ENCODE assay signal across 9 cellular contexts in the genomic region with DNA sequence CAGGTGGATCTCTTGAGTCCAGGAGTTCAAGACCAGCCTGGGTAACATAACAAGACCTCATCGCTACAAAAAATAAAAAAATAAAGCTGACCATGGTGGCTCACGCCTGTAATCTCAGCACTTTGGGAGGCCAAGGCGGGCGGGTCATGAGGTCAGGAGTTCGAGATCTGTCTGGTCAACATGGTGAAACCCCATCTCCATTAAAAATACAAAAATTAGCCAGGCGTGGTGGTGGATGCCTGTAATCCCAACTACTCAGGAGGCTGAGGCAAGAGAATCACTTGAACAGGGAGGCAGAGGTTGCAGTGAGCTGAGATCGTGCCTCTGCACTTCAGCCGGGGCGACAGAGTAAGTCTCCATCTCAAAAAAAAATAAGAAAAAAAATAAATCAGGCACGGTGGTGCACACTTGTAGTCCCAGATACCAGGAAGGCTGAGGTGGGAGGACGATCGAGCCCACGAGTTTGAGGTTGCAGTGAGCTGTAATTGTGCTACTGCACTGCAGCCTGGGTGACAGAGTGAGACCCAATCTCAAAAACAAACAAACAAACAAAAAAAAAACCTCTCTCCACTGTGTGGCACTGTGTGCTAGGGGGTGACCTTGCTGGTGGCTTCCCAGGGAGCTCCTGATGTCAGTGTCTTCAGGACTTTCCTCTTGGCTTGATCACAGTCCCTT. TPM values are rescaled to one million over a fixed set of nuclear protein-coding genes. Genes with fewer than 3 reads are reported as not detected.
A peak's percentile ranks its signal among the peaks of the same experiment; 100 is the strongest.
DNase-seq lines count a peak whose midpoint lies in the region; FAIRE-seq and TF ChIP-seq lines count a peak whose summit lies in the region.
"Had no signal": no experiment of that assay in that cellular context is flagged by ENCODE, and none has a peak within 500 bp of the region (broad histone marks: within the 10 kb centered on the region; RNA-seq: fewer than 3 reads in every experiment).

No MANE protein-coding gene starts in this region.

- in situ Hi-C loops in Caki2 (cut with HindIII; ENCODE audit: low pct_unique_long_range_greater_than_20kb, low sequenced_read_pairs) (no loop called here), SK-MEL-5 (cut with HindIII; ENCODE audit: low pct_unique_long_range_greater_than_20kb, low sequenced_read_pairs) (no loop called here)

- FAIRE-seq in GM12891 (lab: Jason Lieb, UNC), result peak; percentile 56

- H3K27me3 ChIP-seq in stomach (no peaks in the 10 kb centered on the region), esophagus squamous epithelium (no peaks in the 10 kb centered on the region)

- no peak for TF ChIP-seq EP300 in stomach (IDR thresholded peaks at IDR 0.05)

- no peak for TF ChIP-seq POLR2A in GM12891 (IDR thresholded peaks at IDR 0.05; ENCODE audit: low read depth, low read length)
- TF ChIP-seq POLR2A in stomach (IDR thresholded peaks at IDR 0.05), result no peak
- TF ChIP-seq POLR2A in esophagus squamous epithelium (IDR thresholded peaks at IDR 0.05), result no peak

- no peaks in the 10 kb centered on the region for H3K9me3 Mint-ChIP-seq in immature natural killer cell

- H3K27me3 Mint-ChIP-seq in immature natural killer cell (ENCODE audit: low read depth in 3 of 3), result peaks cover 0 to 4% (median 2%) of the 10 kb centered on the region in 3 donors

- peak overlapping the region; percentile 31 to 85 (median 54) for H3K27ac Mint-ChIP-seq in immature natural killer cell

- intact Hi-C loops in stomach (cut with DNase I; ENCODE audit: low total_unique reads), result no loop called here
- intact Hi-C loops in esophagus squamous epithelium (cut with DNase I), result no loop called here

- peaks cover 11% of the 10 kb centered on the region in 2 donors for H3K4me1 Mint-ChIP-seq in immature natural killer cell

- 83 to 88% (median 88%) methylated on average over 13 of the region's 13 CpGs for WGBS in stomach, 5 donors
- WGBS in esophagus squamous epithelium, 2 donors, result 82 to 83% methylated on average over 13 of the region's 13 CpGs

- H3K4me3 ChIP-seq in stomach (no peak overlapping the region), esophagus squamous epithelium (no peak overlapping the region)

- H3K4me1 ChIP-seq in stomach (peaks cover 0 to 21% (median 7%) of the 10 kb centered on the region in 4 donors), esophagus squamous epithelium (no peaks in the 10 kb centered on the region)

- TF ChIP-seq CTCF in stomach (IDR thresholded peaks at IDR 0.05) (no peak), esophagus squamous epithelium (IDR thresholded peaks at IDR 0.05) (no peak)

- H3K9me3 ChIP-seq in stomach (no peaks in the 10 kb centered on the region), esophagus squamous epithelium (no peaks in the 10 kb centered on the region)

- H3K27ac ChIP-seq in stomach (no peak overlapping the region), esophagus squamous epithelium (no peak overlapping the region)

- no peak overlapping the region for H3K4me3 Mint-ChIP-seq in immature natural killer cell

- H3K36me3 ChIP-seq in stomach, result no peaks in the 10 kb centered on the region
- H3K36me3 ChIP-seq in esophagus squamous epithelium, result no peaks in the 10 kb centered on the region

- peak; percentile 22 for DNase-seq in Caki2 (ENCODE audit: low read depth)
- DNase-seq in GM12891 (ENCODE audit: insufficient read length, low spot score), result no peak
- peak; percentile 24 for DNase-seq in SK-MEL-5 (ENCODE audit: low read depth, low spot score)
- peak; percentile 42 to 55 (median 52) for DNase-seq in immature natural killer cell
- no peak for DNase-seq in stomach
- no peak for DNase-seq in ecto neural progenitor cell (ENCODE audit: low spot score)
- DNase-seq in esophagus squamous epithelium (lab: John Stamatoyannopoulos, UW), result no peak
- no peak for DNase-seq in NCI-H226
- DNase-seq: kidney glomerular epithelial cell had no signal

- no peaks in the 10 kb centered on the region for H3K36me3 Mint-ChIP-seq in immature natural killer cell

TF ChIP-seq in GM12891, 5 proteins besides CTCF, POLR2A, EP300 and RAD21:
- no peak for TF ChIP-seq POU2F2 (IDR thresholded peaks at IDR 0.05; ENCODE audit: low read depth, low read length)
- TF ChIP-seq PAX5 (IDR thresholded peaks at IDR 0.05; ENCODE audit: insufficient read depth, low read length, severe bottlenecking), result no peak
- no peak for TF ChIP-seq SPI1 (IDR thresholded peaks at IDR 0.05; ENCODE audit: low read depth, low read length)
- TF ChIP-seq POLR2AphosphoS5 (IDR thresholded peaks at IDR 0.05; ENCODE audit: low read depth, low read length), result no peak
- no peak for TF ChIP-seq TAF1 (IDR thresholded peaks at IDR 0.05; ENCODE audit: low read depth, low read length)

RNA-seq across cellular contexts. Expression of a gene that starts 19.8 kb away (rescaled TPM):
- total RNA-seq in Caki2 (2014; rRNA removed; shearing (Covaris generic); ENCODE audit: low replicate concordance), result 36.2 and 81.1 TPM in 2 replicates
- polyA plus RNA-seq in GM12891 (2012; ENCODE audit: low read depth, missing spikeins), result 28.5 TPM
- total RNA-seq in SK-MEL-5 (2014; rRNA removed; shearing (Covaris generic)), result 20.4 and 22.0 TPM in 2 replicates
- polyA plus RNA-seq in SK-MEL-5 (2015; cell fraction: cytosol; rRNA removed), result 93.1 and 100 TPM in 2 replicates
- polyA plus RNA-seq in SK-MEL-5 (2015; cell fraction: nucleus; rRNA removed), result 39.5 and 70.2 TPM in 2 replicates
- 1 to 10 TPM; 4.3 to 6.4 (median 5.8) TPM for polyA plus RNA-seq in immature natural killer cell
- 100 to 1,000 TPM in 3 of 5 donors, 10 to 100 TPM in 2; 21.5 to 290 (median 111) TPM for total RNA-seq in stomach
- polyA plus RNA-seq in stomach, result 100 to 1,000 TPM in 1 of 3 donors, 10 to 100 TPM in 2; 39.9 to 203 (median 68.2) TPM
- total RNA-seq in esophagus squamous epithelium, result 10 to 100 TPM; 45.7 to 86.9 (median 60.8) TPM

RNA-seq across cellular contexts. Expression of a gene that starts 29.5 kb away (rescaled TPM):
- not detected in 2 replicates for total RNA-seq in Caki2 (2014; rRNA removed; shearing (Covaris generic); ENCODE audit: low replicate concordance)
- 2.3 TPM for polyA plus RNA-seq in GM12891 (2012; ENCODE audit: low read depth, missing spikeins)
- total RNA-seq in SK-MEL-5 (2014; rRNA removed; shearing (Covaris generic)), result 0.34 TPM in 1 of 2 replicates, not detected in the other
- polyA plus RNA-seq in SK-MEL-5 (2015; cell fraction: cytosol; rRNA removed), result 0.20 TPM in 1 of 2 replicates, not detected in the other
- 2.5 and 4.5 TPM in 2 replicates for polyA plus RNA-seq in SK-MEL-5 (2015; cell fraction: nucleus; rRNA removed)
- polyA plus RNA-seq in immature natural killer cell (not detected), stomach (10 to 100 TPM in 1 of 3 donors, 1 to 10 TPM in 2; 4.4 to 15.9 (median 4.6) TPM)
- total RNA-seq in stomach (100 to 1,000 TPM in 1 of 5 donors, 1 to 10 TPM in 4; 1.8 to 178 (median 7.2) TPM), esophagus squamous epithelium (10 to 100 TPM; 13.4 to 41.2 (median 28.1) TPM)

RNA-seq across cellular contexts. Expression of a gene that starts 40.6 kb away (rescaled TPM):
- total RNA-seq in Caki2 (2014; rRNA removed; shearing (Covaris generic); ENCODE audit: low replicate concordance), result 0.41 and 2.3 TPM in 2 replicates
- 781 TPM for polyA plus RNA-seq in GM12891 (2012; ENCODE audit: low read depth, missing spikeins)
- total RNA-seq in SK-MEL-5 (2014; rRNA removed; shearing (Covaris generic)), result 0.08 TPM in 1 of 2 replicates, not detected in the other
- 0.52 and 0.84 TPM in 2 replicates for polyA plus RNA-seq in SK-MEL-5 (2015; cell fraction: cytosol; rRNA removed)
- polyA plus RNA-seq in SK-MEL-5 (2015; cell fraction: nucleus; rRNA removed), result not detected in 2 replicates
- polyA plus RNA-seq in immature natural killer cell (1,000 to 10,000 TPM; 1,282 to 1,713 (median 1,680) TPM), stomach (10 to 100 TPM; 34.2 to 42.5 (median 37.3) TPM)
- total RNA-seq in stomach (10 to 100 TPM; 13.0 to 30.3 (median 18.7) TPM), esophagus squamous epithelium (10 to 100 TPM in 3 of 4 donors, 1 to 10 TPM in 1; 9.5 to 29.1 (median 23.2) TPM)

RNA-seq across cellular contexts. Expression of a gene that starts 46.8 kb away (rescaled TPM):
- total RNA-seq in Caki2 (2014; rRNA removed; shearing (Covaris generic); ENCODE audit: low replicate concordance), result 6.3 and 10.5 TPM in 2 replicates
- 24.6 TPM for polyA plus RNA-seq in GM12891 (2012; ENCODE audit: low read depth, missing spikeins)
- total RNA-seq in SK-MEL-5 (2014; rRNA removed; shearing (Covaris generic)), result 1.7 and 1.9 TPM in 2 replicates
- 6.4 and 9.1 TPM in 2 replicates for polyA plus RNA-seq in SK-MEL-5 (2015; cell fraction: cytosol; rRNA removed)
- polyA plus RNA-seq in SK-MEL-5 (2015; cell fraction: nucleus; rRNA removed), result 2.0 and 5.6 TPM in 2 replicates
- polyA plus RNA-seq in immature natural killer cell, result 100 to 1,000 TPM; 248 to 354 (median 284) TPM
- 100 to 1,000 TPM in 1 of 5 donors, 10 to 100 TPM in 4; 13.9 to 116 (median 37.9) TPM for total RNA-seq in stomach
- 100 to 1,000 TPM; 103 to 162 (median 111) TPM for polyA plus RNA-seq in stomach
- 100 to 1,000 TPM in 1 of 4 donors, 10 to 100 TPM in 3; 26.4 to 131 (median 63.0) TPM for total RNA-seq in esophagus squamous epithelium

RNA-seq across cellular contexts. Expression of a gene that starts 50.7 kb away (rescaled TPM):
- 234 and 384 TPM in 2 replicates for total RNA-seq in Caki2 (2014; rRNA removed; shearing (Covaris generic); ENCODE audit: low replicate concordance)
- polyA plus RNA-seq in GM12891 (2012; ENCODE audit: low read depth, missing spikeins), result 203 TPM
- total RNA-seq in SK-MEL-5 (2014; rRNA removed; shearing (Covaris generic)), result 24.0 and 30.6 TPM in 2 replicates
- 246 and 662 TPM in 2 replicates for polyA plus RNA-seq in SK-MEL-5 (2015; cell fraction: cytosol; rRNA removed)
- polyA plus RNA-seq in SK-MEL-5 (2015; cell fraction: nucleus; rRNA removed), result 23.3 and 31.0 TPM in 2 replicates
- polyA plus RNA-seq in immature natural killer cell, result 100 to 1,000 TPM; 141 to 239 (median 203) TPM
- 100 to 1,000 TPM in 2 of 5 donors, 10 to 100 TPM in 2, not detected in 1; 21.3 to 415 (median 168) TPM for total RNA-seq in stomach
- polyA plus RNA-seq in stomach, result 100 to 1,000 TPM; 281 to 322 (median 321) TPM
- 100 to 1,000 TPM; 190 to 623 (median 313) TPM for total RNA-seq in esophagus squamous epithelium

Comparison
In these comparisons a context has a peak if more than half of its experiments do, and no peak if none do; other contexts are left out.
1. DNase-seq: peak in Caki2 (single experiment), SK-MEL-5 (single experiment) and immature natural killer cell (3 of 3); none in GM12891 (single experiment), stomach (single experiment), ecto neural progenitor cell (single experiment), esophagus squamous epithelium (single experiment) and NCI-H226 (single experiment).